ENCODE assay signal across 9 cellular contexts in genomic region chr2:183995632-183996031, GRCh38.
DNase-seq lines count a peak whose midpoint lies in the region; ATAC-seq and FAIRE-seq lines count a peak whose summit lies in the region.
"Had no signal": no experiment of that assay in that cellular context is flagged by ENCODE, and none has a peak within 500 bp of the region (broad histone marks: within the 10 kb centered on the region; RNA-seq: fewer than 3 reads in every experiment).

No MANE protein-coding gene starts in this region.

- no peak for FAIRE-seq in GM19239 (lab: Jason Lieb, UNC)

- peak; percentile 32 for DNase-seq in DMS 273 treated with DMSO at 0.1 percent for 48 hours (lab: John Stamatoyannopoulos, UW)
- DNase-seq in NCI-H1694 (lab: John Stamatoyannopoulos, UW) = peak; percentile 63
- DNase-seq in SK-N-DZ (ENCODE audit: low spot score) = peak; percentile 21
- DNase-seq in kidney glomerular epithelial cell (lab: John Stamatoyannopoulos, UW) = peak; percentile 86
- DNase-seq in cerebellar nuclear complex (lab: John Stamatoyannopoulos, UW) = no peak
- no peak for DNase-seq in stimulated activated CD4-positive, alpha-beta T cell treated with anti-CD3 and anti-CD28 coated beads, Interleukin-15, amount 100 ng/mL, for 24 hours
- DNase-seq in GM19239 (ENCODE audit: insufficient read length, low spot score) = no peak
- DNase-seq: activated naive CD8-positive, alpha-beta T cell treated with anti-CD3 and anti-CD28 coated beads, Interleukin-2, amount 10 ng/mL, durations not matched to agents 7 days and 5 days had no signal

- no peak for ATAC-seq in HG03469 (IDR thresholded peaks at IDR 0.05; ENCODE audit: unreplicated experiment)

Comparison
In these comparisons a context has a peak if more than half of its experiments do, and no peak if none do; other contexts are left out.
1. DNase-seq: peak in DMS 273 treated with DMSO at 0.1 percent for 48 hours (single experiment), NCI-H1694 (single experiment), SK-N-DZ (single experiment) and kidney glomerular epithelial cell (single experiment); none in cerebellar nuclear complex (0 of 2), stimulated activated CD4-positive, alpha-beta T cell treated with anti-CD3 and anti-CD28 coated beads, Interleukin-15, amount 100 ng/mL, for 24 hours (single experiment) and GM19239 (single experiment).